Comparison of ENCODE assay signal across 13 cellular contexts in the genomic region with DNA sequence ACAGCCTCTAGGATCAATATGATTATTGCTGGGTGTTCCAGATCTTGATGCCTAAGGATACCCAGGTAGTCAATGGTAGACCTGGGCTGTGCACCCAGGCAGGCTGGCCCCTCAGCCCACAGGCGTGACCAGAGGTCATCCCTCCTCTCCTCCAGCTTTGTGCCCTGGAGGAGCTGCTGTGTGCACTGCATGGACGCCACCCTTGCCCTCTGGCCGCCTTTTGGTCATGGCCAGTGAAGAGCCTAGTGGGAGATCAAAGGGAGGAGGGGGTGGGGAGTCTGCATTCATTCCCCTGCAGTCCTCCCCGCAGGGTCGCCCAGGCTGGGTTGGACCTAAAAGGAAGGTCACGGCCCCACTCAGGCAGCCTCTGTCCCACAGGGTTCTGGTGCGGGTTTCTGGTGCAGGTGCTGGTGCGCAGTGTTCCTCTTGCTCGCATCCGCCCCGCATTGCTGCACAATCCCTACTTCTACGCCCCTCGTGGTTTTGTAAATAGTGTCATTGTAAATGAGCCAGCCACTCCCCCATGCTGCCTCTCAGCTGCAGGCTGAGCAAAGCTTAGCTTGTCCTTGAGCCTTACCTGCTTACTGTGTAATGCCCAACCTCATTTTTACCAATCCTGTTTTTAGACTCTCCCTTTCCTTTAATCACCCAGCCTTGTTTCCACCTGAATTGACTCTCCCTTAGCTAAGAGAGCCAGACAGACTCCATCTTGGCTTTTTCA.
DNase-seq lines count a peak whose midpoint lies in the region; ATAC-seq lines count a peak whose summit lies in the region.
"Had no signal": no experiment of that assay in that cellular context is flagged by ENCODE, and none has a peak within 500 bp of the region (broad histone marks: within the 10 kb centered on the region; RNA-seq: fewer than 3 reads in every experiment).

No MANE protein-coding gene starts in this region.

- no peaks in the 10 kb centered on the region for H3K36me3 ChIP-seq in iPS-20b (ENCODE audit: insufficient read depth, low read depth, low read length)
- H3K36me3 ChIP-seq: neutrophil had no signal

- H3K36me3 Mint-ChIP-seq in stimulated activated effector memory CD8-positive, alpha-beta T cell treated with anti-CD3 and anti-CD28 coated beads, Interleukin-12 subunit alpha, Interleukin-12 subunit beta, amount 100 ng/mL, for 72 hours = no peaks in the 10 kb centered on the region

- no peaks in the 10 kb centered on the region for H3K27me3 ChIP-seq in iPS-20b (ENCODE audit: insufficient read depth, low read length)
- H3K27me3 ChIP-seq: neutrophil had no signal

- ATAC-seq in stimulated activated effector memory CD8-positive, alpha-beta T cell treated with anti-CD3 and anti-CD28 coated beads, Interleukin-12 subunit alpha, Interleukin-12 subunit beta, amount 100 ng/mL, for 72 hours = peak; percentile 32
- no peak for ATAC-seq in HG03520 (IDR thresholded peaks at IDR 0.05; ENCODE audit: unreplicated experiment)

- H3K9me3 Mint-ChIP-seq in stimulated activated effector memory CD8-positive, alpha-beta T cell treated with anti-CD3 and anti-CD28 coated beads, Interleukin-12 subunit alpha, Interleukin-12 subunit beta, amount 100 ng/mL, for 72 hours = no peaks in the 10 kb centered on the region
- H3K9me3 Mint-ChIP-seq: activated CD4-positive, alpha-beta memory T cell treated with anti-CD3 and anti-CD28 coated beads, Interleukin-2, amount 10 ng/mL, durations not matched to agents 7 days and 5 days had no signal

- H3K4me3 ChIP-seq in iPS-20b (ENCODE audit: low read length) = peak overlapping the region; percentile 18; the same call in 1 of the 2 replicates
- H3K4me3 ChIP-seq: SK-N-MC had no signal

- no peaks in the 10 kb centered on the region for H3K9me3 ChIP-seq in iPS-20b (ENCODE audit: insufficient read depth, low read depth, low read length)
- H3K9me3 ChIP-seq: neutrophil had no signal

- peak; percentile 71 for DNase-seq in NCI-H2107 treated with DMSO at 0.1 percent for 48 hours (lab: John Stamatoyannopoulos, UW; ENCODE audit: unreplicated experiment)
- no peak for DNase-seq in NCI-H2107 (lab: John Stamatoyannopoulos, UW)
- DNase-seq in NCI-H345 (lab: John Stamatoyannopoulos, UW) = peak; percentile 69
- no peak for DNase-seq in stimulated activated effector memory CD8-positive, alpha-beta T cell treated with anti-CD3 and anti-CD28 coated beads, Interleukin-12 subunit alpha, Interleukin-12 subunit beta, amount 100 ng/mL, for 72 hours (ENCODE audit: low spot score in 2 of 2)
- no peak for DNase-seq in glomerular visceral epithelial cell (ENCODE audit: extremely low spot score)
- no peak for DNase-seq in activated CD8-positive, alpha-beta memory T cell treated with anti-CD3 and anti-CD28 coated beads for 24 hours
- DNase-seq: activated CD4-positive, alpha-beta memory T cell treated with anti-CD3 and anti-CD28 coated beads, Interleukin-2, amount 10 ng/mL, durations not matched to agents 7 days and 5 days; anterior cingulate cortex; substantia nigra had no signal

- H3K4me3 Mint-ChIP-seq in stimulated activated effector memory CD8-positive, alpha-beta T cell treated with anti-CD3 and anti-CD28 coated beads, Interleukin-12 subunit alpha, Interleukin-12 subunit beta, amount 100 ng/mL, for 72 hours = no peak overlapping the region
- H3K4me3 Mint-ChIP-seq: activated CD4-positive, alpha-beta memory T cell treated with anti-CD3 and anti-CD28 coated beads, Interleukin-2, amount 10 ng/mL, durations not matched to agents 7 days and 5 days had no signal

- peaks cover 13% of the 10 kb centered on the region for H3K4me1 ChIP-seq in iPS-20b (ENCODE audit: insufficient read depth, low read length)

- H3K27ac Mint-ChIP-seq in stimulated activated effector memory CD8-positive, alpha-beta T cell treated with anti-CD3 and anti-CD28 coated beads, Interleukin-12 subunit alpha, Interleukin-12 subunit beta, amount 100 ng/mL, for 72 hours = no peak overlapping the region
- H3K27ac Mint-ChIP-seq: activated CD4-positive, alpha-beta memory T cell treated with anti-CD3 and anti-CD28 coated beads, Interleukin-2, amount 10 ng/mL, durations not matched to agents 7 days and 5 days had no signal

- no peak overlapping the region for H3K9ac ChIP-seq in iPS-20b (ENCODE audit: low read depth, low read length)

- no peak overlapping the region for H3K27ac ChIP-seq in iPS-20b (ENCODE audit: low read length)
- H3K27ac ChIP-seq: neutrophil, SK-N-MC had no signal

- peaks cover 10% of the 10 kb centered on the region for H3K4me1 Mint-ChIP-seq in stimulated activated effector memory CD8-positive, alpha-beta T cell treated with anti-CD3 and anti-CD28 coated beads, Interleukin-12 subunit alpha, Interleukin-12 subunit beta, amount 100 ng/mL, for 72 hours

Comparison
In these comparisons a context has a peak if more than half of its experiments do, and no peak if none do; other contexts are left out.
1. DNase-seq: peak in NCI-H2107 treated with DMSO at 0.1 percent for 48 hours (single experiment) and NCI-H345 (single experiment); none in NCI-H2107 (single experiment), stimulated activated effector memory CD8-positive, alpha-beta T cell treated with anti-CD3 and anti-CD28 coated beads, Interleukin-12 subunit alpha, Interleukin-12 subunit beta, amount 100 ng/mL, for 72 hours (0 of 2), glomerular visceral epithelial cell (single experiment) and activated CD8-positive, alpha-beta memory T cell treated with anti-CD3 and anti-CD28 coated beads for 24 hours (single experiment).